ENCODE assay signal across 9 cellular contexts in the genomic region with DNA sequence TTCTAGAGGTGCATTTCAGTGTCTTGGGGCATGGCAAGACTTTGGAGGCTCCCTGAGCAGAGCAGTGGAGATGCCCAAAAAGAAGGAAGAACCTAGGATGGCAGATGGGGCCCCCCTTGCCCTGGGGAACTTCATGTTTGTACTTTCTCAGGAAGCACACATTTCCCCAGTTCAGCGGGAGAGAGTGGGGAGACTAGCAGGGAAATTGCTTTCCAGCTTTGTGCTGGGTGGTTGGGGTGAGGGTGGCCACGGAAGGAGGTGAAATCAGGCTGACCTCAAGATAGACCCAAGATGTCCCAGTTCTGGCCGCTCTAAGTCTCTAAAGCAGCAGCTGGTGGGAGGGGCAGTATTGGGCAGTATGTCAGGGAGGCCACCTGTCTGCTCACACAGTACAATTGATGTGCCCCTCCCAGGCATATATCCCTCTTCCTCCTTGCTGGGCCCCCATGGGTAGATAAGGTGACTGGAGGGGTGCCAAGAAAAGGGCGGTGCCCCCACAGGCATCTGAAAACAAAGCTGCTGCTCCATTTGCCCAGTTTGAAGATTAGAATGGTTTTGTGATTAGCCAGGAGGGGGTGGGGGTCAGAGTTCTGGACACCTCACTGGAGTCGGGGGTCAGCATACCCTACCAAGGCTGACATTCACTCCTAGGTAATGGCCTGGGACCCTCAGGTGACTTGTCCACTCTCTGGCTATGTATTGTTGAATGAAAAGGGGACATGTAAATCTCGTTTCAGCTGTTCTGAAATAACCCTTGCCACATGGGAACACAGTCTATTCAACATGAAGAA. TPM values are rescaled to one million over a fixed set of nuclear protein-coding genes. Genes with fewer than 3 reads are reported as not detected.
DNase-seq lines count a peak whose midpoint lies in the region; ATAC-seq and TF ChIP-seq lines count a peak whose summit lies in the region.
"Had no signal": no experiment of that assay in that cellular context is flagged by ENCODE, and none has a peak within 500 bp of the region (broad histone marks: within the 10 kb centered on the region; RNA-seq: fewer than 3 reads in every experiment).

No MANE protein-coding gene starts in this region.

- H3K27ac ChIP-seq in SJCRH30 = peak overlapping the region; percentile 89

- DNase-seq in D341Med (ENCODE audit: low spot score) (peak; percentile 41), SJCRH30 (peak; percentile 86 to 91), fibroblast of villous mesenchyme (ENCODE audit: low read depth) (peak; percentile 50), posterior vena cava (ENCODE audit: low spot score) (peak; percentile 84), NCI-H1436 treated with DMSO at 0.1 percent for 48 hours (lab: John Stamatoyannopoulos, UW) (no peak)
- DNase-seq: activated gamma-delta T cell treated with Interleukin-2 at 50 U/mL for 16 hours had no signal

- 0 out of 2 replicates have a peak, but pooled peaks cover 4% of the 10 kb centered on the region for H3K36me3 ChIP-seq in SJCRH30

- no peak for TF ChIP-seq CTCF in fibroblast of villous mesenchyme (IDR thresholded peaks at IDR 0.05; ENCODE audit: insufficient read depth, low read depth, low read length)

- no peaks in the 10 kb centered on the region for H3K9me3 ChIP-seq in SJCRH30 (replicated peaks)

- intact Hi-C loops in posterior vena cava (cut with DNase I) = loop anchor here in 1 of 2 donors (5.0 kb wide), 1 partner anchor 197 kb away; no protein-coding TSS in a partner anchor

- H3K27me3 ChIP-seq in SJCRH30 = no peaks in the 10 kb centered on the region

- H3K4me3 ChIP-seq in SJCRH30 (no peak overlapping the region), fibroblast of villous mesenchyme (ENCODE audit: low read depth, low read length) (no peak overlapping the region)

- ATAC-seq in HG02852 (IDR thresholded peaks at IDR 0.05; ENCODE audit: unreplicated experiment) (no peak), GM21723 (IDR thresholded peaks at IDR 0.05; ENCODE audit: unreplicated experiment) (no peak), GM21528 (IDR thresholded peaks at IDR 0.05; ENCODE audit: low FRiP score, unreplicated experiment) (no peak)

- peaks cover 44% of the 10 kb centered on the region for H3K4me1 ChIP-seq in SJCRH30

RNA-seq across cellular contexts. Expression of a gene that starts 17.1 kb away (rescaled TPM):
- total RNA-seq in SJCRH30 (2014; rRNA removed; shearing (Covaris generic)) = 20.6 and 22.2 TPM in 2 replicates
- total RNA-seq in fibroblast of villous mesenchyme (28.5 and 35.1 TPM in 2 replicates), posterior vena cava (10 to 100 TPM; 27.1 to 36.0 TPM)

RNA-seq across cellular contexts. Expression of a gene that starts 33.8 kb away (rescaled TPM):
- total RNA-seq in SJCRH30 (2014; rRNA removed; shearing (Covaris generic)) = 0.73 and 0.76 TPM in 2 replicates
- total RNA-seq in fibroblast of villous mesenchyme (3.5 and 11.9 TPM in 2 replicates), posterior vena cava (1 to 10 TPM in 1 of 2 donors, under 1 TPM in 1; 0.67 to 1.2 TPM)

RNA-seq across cellular contexts. Expression of a gene that starts 43.0 kb away (rescaled TPM):
- total RNA-seq in SJCRH30 (2014; rRNA removed; shearing (Covaris generic)) = 33.7 and 36.3 TPM in 2 replicates
- 18.0 and 22.0 TPM in 2 replicates for total RNA-seq in fibroblast of villous mesenchyme
- 10 to 100 TPM; 34.0 TPM for total RNA-seq in posterior vena cava

RNA-seq across cellular contexts. Expression of a gene that starts 48.0 kb away (rescaled TPM):
- total RNA-seq in SJCRH30 (2014; rRNA removed; shearing (Covaris generic)) = 44.5 and 48.4 TPM in 2 replicates
- total RNA-seq in fibroblast of villous mesenchyme (31.2 and 47.5 TPM in 2 replicates), posterior vena cava (10 to 100 TPM; 27.5 to 28.5 TPM)

RNA-seq across cellular contexts. Expression of a gene that starts 58.6 kb away (rescaled TPM):
- total RNA-seq in SJCRH30 (2014; rRNA removed; shearing (Covaris generic)) = 23.8 and 29.7 TPM in 2 replicates
- total RNA-seq in fibroblast of villous mesenchyme = 3.9 and 4.8 TPM in 2 replicates
- total RNA-seq in posterior vena cava = 1 to 10 TPM; 4.1 to 4.7 TPM
